Comparison of ENCODE assay signal across 8 cellular contexts in the genomic region with DNA sequence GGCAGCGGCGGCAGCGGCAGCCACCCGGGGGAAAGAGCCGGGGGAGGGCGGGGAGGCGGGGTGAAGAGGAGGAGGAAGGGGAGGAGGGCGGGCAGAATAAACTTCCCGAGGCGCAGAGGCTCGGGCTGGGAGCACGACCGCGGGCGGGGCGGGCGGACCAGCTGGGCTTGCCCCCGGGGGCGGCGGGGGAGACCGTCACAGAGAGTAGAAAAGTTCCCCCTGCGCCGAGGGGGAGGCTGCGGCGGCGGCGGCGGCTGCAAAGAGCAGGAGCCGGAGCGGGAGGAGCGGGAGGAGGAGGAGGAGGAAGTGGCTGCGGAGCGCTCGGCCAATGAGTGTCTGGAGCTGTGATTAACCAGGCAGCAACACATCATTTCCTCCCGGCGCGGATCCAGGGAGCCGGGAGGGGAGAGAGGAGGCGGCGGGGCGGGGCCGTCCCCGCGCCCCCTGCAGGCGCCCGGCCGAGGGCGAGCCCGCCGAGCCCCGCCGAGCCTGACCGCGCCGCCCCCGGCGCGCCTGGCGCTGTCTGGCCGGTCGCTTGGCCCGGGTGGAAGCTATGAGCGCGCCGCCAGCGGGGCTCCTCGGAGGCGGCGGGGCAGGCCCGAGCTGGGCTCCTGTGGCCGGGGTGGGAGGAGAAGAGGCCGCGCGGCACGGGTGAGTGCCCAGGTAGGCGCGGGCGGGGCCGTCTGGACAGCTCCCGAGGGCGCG.
DNase-seq lines count a peak whose midpoint lies in the region; ATAC-seq lines count a peak whose summit lies in the region.

A gene (minus strand): TSS at position 265 of the 705 bp plus-strand sequence. CDS start 76,837 bp downstream, outside the sequence.

- peak; percentile 90 for ATAC-seq in GM18907 (IDR thresholded peaks at IDR 0.05; ENCODE audit: unreplicated experiment)
- ATAC-seq in HG03196 (IDR thresholded peaks at IDR 0.05; ENCODE audit: unreplicated experiment): peak; percentile 93

- peak; percentile 95 for DNase-seq in AG08396 (ENCODE audit: low spot score)
- peak; percentile 90 to 94 for DNase-seq in NCI-H446 (lab: John Stamatoyannopoulos, UW)
- DNase-seq in activated CD4-positive, alpha-beta T cell treated with anti-CD3 and anti-CD28 coated beads for 1 hour: peak; percentile 62
- peak; percentile 48 to 90 for DNase-seq in cerebellar nuclear complex (lab: John Stamatoyannopoulos, UW)
- peak; percentile 98 for DNase-seq in islet precursor cell
- peak; percentile 74 for DNase-seq in stimulated activated CD4-positive, alpha-beta T cell treated with anti-CD3 and anti-CD28 coated beads, Interleukin-12 subunit alpha, Interleukin-12 subunit beta, amount 100 ng/mL, for 4 hours

Comparison
In these comparisons a context has a peak if more than half of its experiments do, and no peak if none do; other contexts are left out.
1. Peak in every context shown above with its lines: DNase-seq and ATAC-seq.